ENCODE assay signal across 1 cellular context in genomic region chr1:47565676-47566075, GRCh38.
TF ChIP-seq lines count a peak whose summit lies in the region.

No MANE protein-coding gene starts in this region.

TF ChIP-seq in GM23338, 12 proteins besides CTCF, POLR2A, EP300 and RAD21 (continued from another document):
- TF ChIP-seq ZNF462 (CRISPR knock-in tag; IDR thresholded peaks at IDR 0.05) = no peak
- no peak for TF ChIP-seq NANOG (IDR thresholded peaks at IDR 0.05; ENCODE audit: borderline replicate concordance)
- no peak for TF ChIP-seq CREB1 (CRISPR knock-in tag; IDR thresholded peaks at IDR 0.05; ENCODE audit: low read depth)
